23 cellular contexts compared by ENCODE assay signal in the genomic region with DNA sequence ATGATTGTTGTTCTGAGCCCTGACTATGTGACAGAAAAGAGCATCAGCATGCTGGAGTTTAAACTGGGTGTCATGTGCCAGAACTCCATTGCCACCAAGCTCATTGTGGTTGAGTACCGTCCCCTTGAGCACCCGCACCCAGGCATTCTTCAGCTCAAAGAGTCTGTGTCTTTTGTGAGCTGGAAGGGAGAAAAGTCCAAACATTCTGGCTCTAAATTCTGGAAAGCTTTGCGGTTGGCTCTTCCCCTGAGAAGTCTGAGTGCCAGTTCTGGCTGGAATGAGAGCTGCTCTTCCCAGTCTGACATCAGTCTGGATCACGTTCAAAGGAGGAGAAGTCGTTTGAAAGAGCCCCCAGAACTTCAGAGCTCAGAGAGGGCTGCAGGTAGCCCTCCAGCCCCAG.
"Had no signal": no experiment of that assay in that cellular context is flagged by ENCODE, and none has a peak within 500 bp of the region (broad histone marks: within the 10 kb centered on the region; RNA-seq: fewer than 3 reads in every experiment).

No MANE protein-coding gene starts in this region.

- ATAC-seq: naive thymus-derived CD4-positive, alpha-beta T cell; natural killer cell; pancreas; psoas muscle; right cardiac atrium; stimulated activated naive CD8-positive, alpha-beta T cell treated with anti-CD3 and anti-CD28 coated beads, Interleukin-15, amount 100 ng/mL, for 72 hours; stimulated activated naive CD8-positive, alpha-beta T cell treated with anti-CD3 and anti-CD28 coated beads, Interleukin-15, Interleukin-2, amounts not matched to agents 100 U/mL and 50 U/mL, for 24 hours; upper lobe of right lung had no signal

- DNase-seq: naive thymus-derived CD4-positive, alpha-beta T cell; natural killer cell; occipital lobe; pancreas; posterior cingulate gyrus; psoas muscle; right cardiac atrium; right lobe of liver; sigmoid colon; spleen; stimulated activated CD4-positive, alpha-beta T cell treated with anti-CD3 and anti-CD28 coated beads, Interleukin-12 subunit alpha, Interleukin-12 subunit beta, amount 100 ng/mL, for 4 hours; stimulated activated CD4-positive, alpha-beta T cell treated with anti-CD3 and anti-CD28 coated beads, Interleukin-1b, Interleukin-23, amount 100 ng/mL, for 48 hours; stimulated activated CD4-positive, alpha-beta T cell treated with anti-CD3 and anti-CD28 coated beads, Interleukin-4, amount 100 ng/mL, for 1 hour; stimulated activated CD4-positive, alpha-beta T cell treated with anti-CD3 and anti-CD28 coated beads, Interleukin-4, amount 100 ng/mL, for 4 hours; stimulated activated CD8-positive, alpha-beta memory T cell treated with anti-CD3 and anti-CD28 coated beads, Interleukin-4, amount 100 ng/mL, for 48 hours; stimulated activated naive CD4-positive, alpha-beta T cell; stimulated activated naive CD8-positive, alpha-beta T cell treated with anti-CD3 and anti-CD28 coated beads, Interleukin-15, amount 100 ng/mL, for 72 hours; stimulated activated naive CD8-positive, alpha-beta T cell treated with anti-CD3 and anti-CD28 coated beads, Interleukin-15, Interleukin-2, amounts not matched to agents 100 U/mL and 50 U/mL, for 24 hours; substantia nigra; testis; tibial artery; transverse colon; upper lobe of right lung had no signal

- FAIRE-seq: pancreas had no signal
